15 cellular contexts compared by ENCODE assay signal in the genomic region with DNA sequence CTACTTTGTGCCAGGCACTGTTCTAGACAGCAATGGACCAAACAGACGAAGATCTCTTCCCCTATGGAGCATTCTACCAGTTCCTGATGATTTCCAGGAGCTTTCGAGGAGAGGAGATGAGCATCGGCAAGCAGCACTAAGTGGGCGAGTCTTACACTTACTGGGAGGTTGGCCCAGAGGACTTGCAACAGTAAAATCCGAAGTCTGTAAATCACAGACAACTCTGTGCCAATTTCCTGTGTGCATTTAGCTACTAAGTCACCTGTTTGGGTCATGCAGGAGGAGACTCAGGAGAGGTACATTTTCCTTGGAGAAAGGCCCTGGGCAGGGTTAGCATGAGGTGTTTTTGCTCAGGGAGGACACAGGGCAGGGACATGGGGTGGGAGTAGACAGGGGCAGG. TPM values are rescaled to one million over a fixed set of nuclear protein-coding genes. Genes with fewer than 3 reads are reported as not detected.
DNase-seq lines count a peak whose midpoint lies in the region; ATAC-seq, FAIRE-seq and TF ChIP-seq lines count a peak whose summit lies in the region.
"Had no signal": no experiment of that assay in that cellular context is flagged by ENCODE, and none has a peak within 500 bp of the region (broad histone marks: within the 10 kb centered on the region; RNA-seq: fewer than 3 reads in every experiment).

No MANE protein-coding gene starts in this region.

- BruUV-seq in HepG2 (replicated peaks; lab: Mats Ljungman, UMichigan), result no TSS peak

- POLR2A ChIA-PET in HepG2 (lab: Yijun Ruan, JAX), result no interaction called here

- WGBS in liver, result 27% methylated on average over 5 of the region's 5 CpGs
- WGBS in HepG2 (ENCODE audit: low lambda C conversion rate), result 62% methylated on average over 5 of the region's 5 CpGs
- 50 to 67% (median 52%) methylated on average over 5 of the region's 5 CpGs for WGBS in psoas muscle, 3 donors

- H3K4me1 ChIP-seq in liver (ENCODE audit: control insufficient read depth in 4 of 4, insufficient read depth in 4 of 4, low read length in 3 of 4) (peaks cover 5 to 56% (median 32%) of the 10 kb centered on the region in 4 donors), HepG2 (ENCODE audit: insufficient read depth, low read length) (peaks cover 33% of the 10 kb centered on the region), psoas muscle (no peaks in the 10 kb centered on the region)

- FAIRE-seq in HepG2 (lab: Jason Lieb, UNC), result no peak
- FAIRE-seq: GM18507 had no signal

- DNase-seq in HepG2 (ENCODE audit: low spot score) (no peak), T-helper 17 cell (no peak), kidney tubule cell (ENCODE audit: low spot score) (peak; percentile 54), renal cortical epithelial cell (ENCODE audit: low read depth) (peak; percentile 23), psoas muscle (no peak), DMS 273 (lab: John Stamatoyannopoulos, UW; ENCODE audit: unreplicated experiment) (no peak), NCI-H2196 (lab: John Stamatoyannopoulos, UW; ENCODE audit: unreplicated experiment) (no peak)
- DNase-seq: NCI-H2029 had no signal

- no peaks in the 10 kb centered on the region for H3K27me3 ChIP-seq in liver (ENCODE audit: control insufficient read depth in 4 of 4, insufficient read depth in 4 of 4, low read length in 3 of 4)
- H3K27me3 ChIP-seq in HepG2 (ENCODE audit: control insufficient read depth in 1 of 2, insufficient read depth in 2 of 2, low read length in 2 of 2), result no peaks in the 10 kb centered on the region
- peaks cover 0 to 2% (median 0%) of the 10 kb centered on the region in 3 donors for H3K27me3 ChIP-seq in psoas muscle (ENCODE audit: insufficient read depth in 3 of 3, low read length in 2 of 3)
- H3K27me3 ChIP-seq: BE2C had no signal

- no peak for TF ChIP-seq POLR2A in HepG2 (IDR thresholded peaks at IDR 0.05; ENCODE audit: insufficient read depth in 1 of 2, low read depth in 2 of 2, low read length in 2 of 2)

- intact Hi-C loops in HepG2 (cut with micrococcal nuclease; ENCODE audit: unreplicated experiment), result loop anchor here (1.0 to 2.0 kb wide), 5 partner anchors 159 to 1141 kb away; no protein-coding TSS in a partner anchor
- intact Hi-C loops in psoas muscle (cut with DNase I), result loop anchor here in 1 of 2 donors (5.0 to 10.0 kb wide), 2 partner anchors 571 to 1139 kb away; no protein-coding TSS in a partner anchor

- no peak overlapping the region for H3K4me2 ChIP-seq in HepG2 (ENCODE audit: low read depth, low read length)
- H3K4me2 ChIP-seq: GM23338 had no signal

- peak in 1 of 2 donors; percentile 3 for TF ChIP-seq RAD21 in liver (IDR thresholded peaks at IDR 0.05)
- TF ChIP-seq RAD21 in HepG2 (CRISPR knock-in tag; IDR thresholded peaks at IDR 0.05), result no peak

- H3K9me3 ChIP-seq in liver (ENCODE audit: control insufficient read depth in 4 of 4, low read length in 3 of 4) (no peaks in the 10 kb centered on the region), HepG2 (ENCODE audit: low read length) (no peaks in the 10 kb centered on the region), T-helper 17 cell (ENCODE audit: control insufficient read depth, low read length, poor library complexity, severe bottlenecking) (no peaks in the 10 kb centered on the region), psoas muscle (no peaks in the 10 kb centered on the region)

- peaks cover 10% of the 10 kb centered on the region for H3K27me3 Mint-ChIP-seq in T-helper 17 cell

- no peaks in the 10 kb centered on the region for H3K79me2 ChIP-seq in HepG2 (ENCODE audit: insufficient read depth, low read length)

- H3K27ac Mint-ChIP-seq in T-helper 17 cell, result peak overlapping the region; percentile 67
- H3K27ac Mint-ChIP-seq: GM23338 had no signal

- no peak; the same call in 2 of the 3 replicates for ATAC-seq in HepG2
- no peak for ATAC-seq in T-helper 17 cell
- ATAC-seq in psoas muscle, result no peak

- H3K36me3 ChIP-seq in liver (ENCODE audit: control insufficient read depth in 4 of 4, insufficient read depth in 3 of 4, low read depth in 1 of 4, low read length in 3 of 4) (no peaks in the 10 kb centered on the region), HepG2 (replicated peaks in 1 of 2; ENCODE audit: control insufficient read depth in 1 of 2, insufficient read depth in 2 of 2, low read length in 2 of 2) (no peaks in the 10 kb centered on the region), psoas muscle (ENCODE audit: insufficient read depth in 1 of 2, low read depth in 1 of 2) (no peaks in the 10 kb centered on the region)
- H3K36me3 ChIP-seq: BE2C had no signal

- peaks cover 23% of the 10 kb centered on the region for H3K4me1 Mint-ChIP-seq in T-helper 17 cell

- TF ChIP-seq CTCF in liver (IDR thresholded peaks at IDR 0.05; ENCODE audit: low read depth, low read length, missing input control) (no peak), HepG2 (CRISPR knock-in tag; IDR thresholded peaks at IDR 0.05) (no peak), psoas muscle (IDR thresholded peaks at IDR 0.05) (no peak)

- H3K4me3 ChIP-seq in liver (ENCODE audit: low read depth in 1 of 3, low read length in 3 of 3) (peak overlapping the region; percentile 14 to 46 (median 15)), HepG2 (replicated peaks in 1 of 3; ENCODE audit: insufficient read depth in 1 of 3, low read depth in 2 of 3, low read length in 3 of 3) (no peak overlapping the region), psoas muscle (no peak overlapping the region)
- H3K4me3 ChIP-seq: GM23338 had no signal

- no peak for TF ChIP-seq EP300 in HepG2 (IDR thresholded peaks at IDR 0.05; ENCODE audit: low read depth in 2 of 2, low read length in 2 of 2)
- no peak for TF ChIP-seq EP300 in HepG2 (CRISPR knock-in tag; IDR thresholded peaks at IDR 0.05; ENCODE audit: borderline replicate concordance)

- no peaks in the 10 kb centered on the region for H4K20me1 ChIP-seq in HepG2 (ENCODE audit: insufficient read depth, low read length)

- H3K9ac ChIP-seq in liver (ENCODE audit: low read depth in 1 of 2, low read length in 2 of 2), result peak overlapping the region in 1 of 2 donors; percentile 60
- no peak overlapping the region for H3K9ac ChIP-seq in HepG2 (ENCODE audit: insufficient read depth, low read depth, low read length)

- no peak overlapping the region for H2AFZ ChIP-seq in HepG2 (ENCODE audit: low read length)
- H2AFZ ChIP-seq: GM23338 had no signal

- H3K4me3 Mint-ChIP-seq in T-helper 17 cell, result no peak overlapping the region
- H3K4me3 Mint-ChIP-seq: CD8-positive, alpha-beta T cell; GM23338 had no signal

- CTCF ChIA-PET in HepG2 (lab: Yijun Ruan, JAX; ENCODE audit: low intra/inter-chr PET ratio, low total read pairs), result interaction anchor here (1.3 to 2.4 kb wide), 4 partner anchors 282 to 1140 kb away, joined by 4 to 16 read pairs (median 8); no protein-coding TSS in a partner anchor

- in situ Hi-C loops in HepG2 (cut with HindIII; ENCODE audit: extremely low pct_ligation_motif_present, low pct_unique_long_range_greater_than_20kb), result loop anchor here (5.0 to 25.0 kb wide), 4 partner anchors 279 to 1136 kb away; a partner anchor contains a TSS

- peak overlapping the region; percentile 80 to 95 for H3K27ac ChIP-seq in liver (ENCODE audit: low read depth in 1 of 2, low read length in 2 of 2)
- no peak overlapping the region for H3K27ac ChIP-seq in HepG2 (ENCODE audit: extremely low read length, insufficient read depth, low read length)
- H3K27ac ChIP-seq in psoas muscle, result no peak overlapping the region

- H3K36me3 Mint-ChIP-seq in T-helper 17 cell (ENCODE audit: low read depth), result no peaks in the 10 kb centered on the region
- H3K36me3 Mint-ChIP-seq: CD8-positive, alpha-beta T cell had no signal

TF ChIP-seq in liver, 16 proteins besides CTCF, POLR2A, EP300 and RAD21 (continues in another document):
- TF ChIP-seq HNF4A (conservative IDR thresholded peaks at IDR 0.05) (peak; percentile 48 to 56), RXRA (IDR thresholded peaks at IDR 0.05) (peak in 1 of 2 donors; percentile 49), JUND (IDR thresholded peaks at IDR 0.05) (peak in 1 of 2 donors; percentile 39)

TF ChIP-seq in HepG2, 621 proteins besides CTCF, POLR2A, EP300 and RAD21 (continues in another document):
- no peak for TF ChIP-seq MAFF (IDR thresholded peaks at IDR 0.05; ENCODE audit: low read depth, low read length)
- no peak for TF ChIP-seq ZNF891 (CRISPR knock-in tag; IDR thresholded peaks at IDR 0.05)
- no peak for TF ChIP-seq NRL (CRISPR knock-in tag; IDR thresholded peaks at IDR 0.05; ENCODE audit: borderline replicate concordance)
- TF ChIP-seq TCF12 (IDR thresholded peaks at IDR 0.05), result no peak
- no peak for TF ChIP-seq TCF12 (CRISPR knock-in tag; IDR thresholded peaks at IDR 0.05)
- no peak for TF ChIP-seq KLF9 (CRISPR knock-in tag; IDR thresholded peaks at IDR 0.05; ENCODE audit: low read depth)

RNA-seq across cellular contexts. Expression of a gene that starts 58.9 kb away (rescaled TPM):
- 10 to 100 TPM in 1 of 2 donors, 1 to 10 TPM in 1; 1.1 to 79.2 TPM for total RNA-seq in liver
- polyA plus RNA-seq in liver, result 10 to 100 TPM; 19.8 to 46.5 TPM
- not detected in 2 replicates for total RNA-seq in HepG2 (2016; rRNA removed; fragmentation: Illumina TruSeq; extraction: Trizol)
- not detected in 2 replicates for total RNA-seq in HepG2 (2016; cell fraction: cytosol; rRNA removed; fragmentation: Illumina TruSeq; extraction: Trizol; ENCODE audit: low read depth)
- 0.13 TPM in 1 of 2 replicates, not detected in the other for total RNA-seq in HepG2 (2016; cell fraction: insoluble cytoplasmic fraction; rRNA removed; fragmentation: Illumina TruSeq; extraction: Trizol)
- total RNA-seq in HepG2 (2016; cell fraction: membrane; rRNA removed; fragmentation: Illumina TruSeq; extraction: Trizol), result not detected in 2 replicates
- total RNA-seq in HepG2 (2016; cell fraction: nucleus; rRNA removed; fragmentation: Illumina TruSeq; extraction: Trizol), result not detected in 2 replicates
- polyA plus RNA-seq in HepG2 (2011; rRNA removed), result 0.08 and 0.12 TPM in 2 replicates
- polyA plus RNA-seq in HepG2 (2011; cell fraction: cytosol; rRNA removed), result 0.24 TPM in 1 of 2 replicates, not detected in the other
- polyA plus RNA-seq in HepG2 (2011; cell fraction: nucleus; rRNA removed), result not detected in 2 replicates
- polyA plus RNA-seq in HepG2 (2012), result 0.52 TPM in 1 of 2 replicates, not detected in the other
- polyA plus RNA-seq in HepG2 (2016; cell fraction: cytosol; fragmentation: Illumina TruSeq; extraction: Trizol; ENCODE audit: low read depth), result not detected in 2 replicates
- polyA plus RNA-seq in HepG2 (2016; cell fraction: insoluble cytoplasmic fraction; fragmentation: Illumina TruSeq; extraction: Trizol; ENCODE audit: low read depth), result not detected in 2 replicates
- polyA plus RNA-seq in HepG2 (2016; cell fraction: membrane; fragmentation: Illumina TruSeq; extraction: Trizol; ENCODE audit: low read depth), result not detected in 2 replicates
- not detected in 2 replicates for polyA plus RNA-seq in HepG2 (2016; cell fraction: nucleus; fragmentation: Illumina TruSeq; extraction: Trizol; ENCODE audit: insufficient read depth, low read depth)
- 1.0 TPM in 1 of 2 replicates, not detected in the other for polyA minus RNA-seq in HepG2 (2011; rRNA and poly(A)+ RNA removed; ENCODE audit: low replicate concordance)
- not detected in 2 replicates for polyA minus RNA-seq in HepG2 (2011; cell fraction: cytosol; rRNA and poly(A)+ RNA removed)
- 0.50 TPM in 1 of 2 replicates, not detected in the other for polyA minus RNA-seq in HepG2 (2011; cell fraction: nucleus; rRNA and poly(A)+ RNA removed)
- not detected for total RNA-seq in T-helper 17 cell
- total RNA-seq in renal cortical epithelial cell, result 1.0 and 4.5 TPM in 2 replicates
- not detected for total RNA-seq in psoas muscle
- not detected for polyA plus RNA-seq in psoas muscle
- total RNA-seq: CD8-positive, alpha-beta T cell; NCI-H460; OCI-LY7 had no signal

Comparison
In these comparisons a context has a peak if more than half of its experiments do, and no peak if none do; other contexts are left out.
1. H3K27ac ChIP-seq: peak in liver (2 of 2); none in HepG2 (single experiment) and psoas muscle (single experiment).
2. H3K4me3 ChIP-seq: peak in liver (3 of 3); none in HepG2 (0 of 3) and psoas muscle (single experiment).
3. DNase-seq: peak in kidney tubule cell (single experiment) and renal cortical epithelial cell (single experiment); none in HepG2 (single experiment), T-helper 17 cell (0 of 3), psoas muscle (0 of 2), DMS 273 (single experiment) and NCI-H2196 (single experiment).